Comparison of ENCODE assay signal across 10 cellular contexts in the genomic region with DNA sequence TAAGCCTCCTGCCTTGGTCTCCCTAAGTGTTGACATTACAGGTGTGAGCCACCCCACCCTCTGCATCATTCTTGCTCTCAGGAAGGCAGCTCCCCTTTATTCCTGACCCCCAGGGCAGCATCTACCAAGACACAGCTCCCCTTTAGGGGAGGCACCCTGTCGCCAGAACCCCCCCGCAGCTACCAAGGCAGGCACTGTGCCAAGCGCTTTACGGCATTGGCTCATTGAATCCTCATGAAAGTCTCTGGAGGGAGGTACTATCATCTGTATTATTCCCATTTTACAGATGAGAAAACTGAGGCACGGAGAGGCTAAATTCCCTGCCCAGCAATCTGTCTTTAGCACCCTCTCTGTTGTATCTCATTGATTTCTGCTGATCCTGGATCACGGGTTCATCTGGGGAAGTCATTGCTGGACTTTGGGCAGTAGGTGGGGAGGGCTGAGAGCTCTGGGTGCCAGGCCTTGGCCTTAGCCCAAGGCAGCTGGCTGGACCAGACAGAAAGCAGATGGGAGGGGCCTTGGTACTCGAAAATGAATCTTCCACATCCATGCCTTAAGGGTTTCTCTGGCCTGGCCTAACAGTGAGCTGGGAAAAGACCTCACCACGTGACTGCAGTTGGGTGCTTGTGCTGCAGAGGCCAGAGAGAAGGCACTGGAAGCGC. TPM values are rescaled to one million over a fixed set of nuclear protein-coding genes. Genes with fewer than 3 reads are reported as not detected.
DNase-seq lines count a peak whose midpoint lies in the region; ATAC-seq and TF ChIP-seq lines count a peak whose summit lies in the region.
"Had no signal": no experiment of that assay in that cellular context is flagged by ENCODE, and none has a peak within 500 bp of the region (broad histone marks: within the 10 kb centered on the region; RNA-seq: fewer than 3 reads in every experiment).

No MANE protein-coding gene starts in this region.

- no peak for TF ChIP-seq CTCF in MCF 10A (IDR thresholded peaks at IDR 0.05; ENCODE audit: unreplicated experiment)

- peaks cover 59% of the 10 kb centered on the region for H3K4me1 ChIP-seq in skeletal muscle satellite cell (ENCODE audit: control insufficient read depth, insufficient read depth, low read length)

- H3K27me3 Mint-ChIP-seq in MCF 10A (ENCODE audit: insufficient read depth, unreplicated experiment) = no peaks in the 10 kb centered on the region
- no peaks in the 10 kb centered on the region for H3K27me3 Mint-ChIP-seq in activated T-cell treated with anti-CD3 and anti-CD28 coated beads, Interleukin-2, amount 50 U/mL, for 4 hours (ENCODE audit: low read depth)
- H3K27me3 Mint-ChIP-seq: activated B cell treated with CpG ODN at 0.5 μM for 24 hours had no signal

- H3K36me3 Mint-ChIP-seq in MCF 10A (ENCODE audit: insufficient read depth, unreplicated experiment) = peaks cover 15% of the 10 kb centered on the region
- H3K36me3 Mint-ChIP-seq in activated T-cell treated with anti-CD3 and anti-CD28 coated beads, Interleukin-2, amount 50 U/mL, for 4 hours (ENCODE audit: insufficient read depth) = no peaks in the 10 kb centered on the region

- no peak overlapping the region for H3K27ac Mint-ChIP-seq in MCF 10A (ENCODE audit: low read depth, unreplicated experiment)
- H3K27ac Mint-ChIP-seq: activated B cell treated with CpG ODN at 0.5 μM for 24 hours had no signal

- peaks cover 12% of the 10 kb centered on the region for H3K4me1 Mint-ChIP-seq in MCF 10A (ENCODE audit: insufficient read depth, unreplicated experiment)
- no peaks in the 10 kb centered on the region for H3K4me1 Mint-ChIP-seq in activated T-cell treated with anti-CD3 and anti-CD28 coated beads, Interleukin-2, amount 50 U/mL, for 4 hours (ENCODE audit: low read depth)
- H3K4me1 Mint-ChIP-seq: activated B cell treated with CpG ODN at 0.5 μM for 24 hours had no signal

- peaks cover 46% of the 10 kb centered on the region for H3K36me3 ChIP-seq in skeletal muscle satellite cell (ENCODE audit: insufficient read depth, low read length)

- no TSS peak for BruUV-seq in MCF 10A (replicated peaks; lab: Mats Ljungman, UMichigan)

- no peak overlapping the region for H3K4me3 Mint-ChIP-seq in MCF 10A (ENCODE audit: unreplicated experiment)
- no peak overlapping the region for H3K4me3 Mint-ChIP-seq in activated T-cell treated with anti-CD3 and anti-CD28 coated beads, Interleukin-2, amount 50 U/mL, for 4 hours
- H3K4me3 Mint-ChIP-seq: activated B cell treated with CpG ODN at 0.5 μM for 24 hours had no signal

- no peak overlapping the region for H3K9ac ChIP-seq in skeletal muscle satellite cell (ENCODE audit: low read depth, low read length)

- no peak overlapping the region for H3K4me3 ChIP-seq in skeletal muscle satellite cell (ENCODE audit: low read length)

- CTCF ChIA-PET in MCF 10A (lab: Yijun Ruan, JAX) = interaction anchor here (0.6 to 0.9 kb wide), 2 partner anchors 27 to 122 kb away, joined by 3 to 4 read pairs; no protein-coding TSS in a partner anchor

- H3K9me3 ChIP-seq in skeletal muscle satellite cell (replicated peaks; ENCODE audit: low read length) = no peaks in the 10 kb centered on the region

- no peaks in the 10 kb centered on the region for H3K9me3 Mint-ChIP-seq in MCF 10A (ENCODE audit: unreplicated experiment)
- H3K9me3 Mint-ChIP-seq in activated T-cell treated with anti-CD3 and anti-CD28 coated beads, Interleukin-2, amount 50 U/mL, for 4 hours = no peaks in the 10 kb centered on the region
- H3K9me3 Mint-ChIP-seq: activated B cell treated with CpG ODN at 0.5 μM for 24 hours had no signal

- peak overlapping the region; percentile 55 for H3K4me2 ChIP-seq in skeletal muscle satellite cell (ENCODE audit: low read length)

- no peaks in the 10 kb centered on the region for H3K27me3 ChIP-seq in skeletal muscle satellite cell (ENCODE audit: control insufficient read depth, insufficient read depth, low read length)

- no peak for ATAC-seq in GM21381 (IDR thresholded peaks at IDR 0.05; ENCODE audit: unreplicated experiment)
- no peak for ATAC-seq in activated T-cell treated with anti-CD3 and anti-CD28 coated beads, Interleukin-2, amount 50 U/mL, for 4 hours
- ATAC-seq in GM19463 (IDR thresholded peaks at IDR 0.05; ENCODE audit: unreplicated experiment) = no peak
- no peak for ATAC-seq in HG03571 (IDR thresholded peaks at IDR 0.05; ENCODE audit: unreplicated experiment)

- POLR2A ChIA-PET in MCF 10A (lab: Yijun Ruan, JAX) = interaction anchor here (0.5 to 1.8 kb wide), 7 partner anchors 9 to 40 kb away, joined by 3 to 9 read pairs (median 5); partner anchors contain the start of genes KIAA2013 and MFN2

- intact Hi-C loops in MCF 10A (cut with micrococcal nuclease) = no loop called here

- DNase-seq in LHCN-M2 (ENCODE audit: low read depth) = peak; percentile 63
- DNase-seq in MCF 10A (ENCODE audit: unreplicated experiment) = peak; percentile 62
- DNase-seq in hippocampal formation (lab: John Stamatoyannopoulos, UW) = peak; percentile 53 to 73
- DNase-seq in activated T-cell treated with anti-CD3 and anti-CD28 coated beads, Interleukin-2, amount 50 U/mL, for 4 hours = no peak
- DNase-seq: activated B cell treated with CpG ODN at 0.5 μM for 24 hours; effector CD4-positive, alpha-beta T cell had no signal

RNA-seq across cellular contexts. Expression of gene PLOD1, which starts 5.9 kb away (rescaled TPM):
- total RNA-seq in LHCN-M2 (2014; rRNA removed) (355 and 458 TPM in 2 replicates), MCF 10A (2022) (47.2 and 48.2 TPM in 2 replicates)
- polyA plus RNA-seq in LHCN-M2 (2012) = 181 TPM
- 267 and 303 TPM in 2 replicates for total RNA-seq in skeletal muscle satellite cell (2012; rRNA removed)
- 10 to 100 TPM; 11.8 to 20.4 (median 16.1) TPM for total RNA-seq in activated T-cell treated with anti-CD3 and anti-CD28 coated beads, Interleukin-2, amount 50 U/mL, for 4 hours

RNA-seq across cellular contexts. Expression of gene KIAA2013, which starts 14.2 kb away (rescaled TPM):
- total RNA-seq in LHCN-M2 (2014; rRNA removed) (118 and 131 TPM in 2 replicates), MCF 10A (2022) (20.4 and 24.3 TPM in 2 replicates)
- polyA plus RNA-seq in LHCN-M2 (2012) = 41.8 TPM
- total RNA-seq in skeletal muscle satellite cell (2012; rRNA removed) = 68.4 and 73.2 TPM in 2 replicates
- 10 to 100 TPM; 31.4 to 39.3 (median 35.0) TPM for total RNA-seq in activated T-cell treated with anti-CD3 and anti-CD28 coated beads, Interleukin-2, amount 50 U/mL, for 4 hours

RNA-seq across cellular contexts. Expression of gene MFN2, which starts 39.9 kb away (rescaled TPM):
- total RNA-seq in LHCN-M2 (2014; rRNA removed) (69.7 and 71.7 TPM in 2 replicates), MCF 10A (2022) (95.6 and 105 TPM in 2 replicates)
- 67.9 TPM for polyA plus RNA-seq in LHCN-M2 (2012)
- total RNA-seq in skeletal muscle satellite cell (2012; rRNA removed) = 57.0 and 68.2 TPM in 2 replicates
- 100 to 1,000 TPM in 1 of 3 donors, 10 to 100 TPM in 2; 96.2 to 105 (median 96.7) TPM for total RNA-seq in activated T-cell treated with anti-CD3 and anti-CD28 coated beads, Interleukin-2, amount 50 U/mL, for 4 hours
